10 cellular contexts compared by ENCODE assay signal in the genomic region with DNA sequence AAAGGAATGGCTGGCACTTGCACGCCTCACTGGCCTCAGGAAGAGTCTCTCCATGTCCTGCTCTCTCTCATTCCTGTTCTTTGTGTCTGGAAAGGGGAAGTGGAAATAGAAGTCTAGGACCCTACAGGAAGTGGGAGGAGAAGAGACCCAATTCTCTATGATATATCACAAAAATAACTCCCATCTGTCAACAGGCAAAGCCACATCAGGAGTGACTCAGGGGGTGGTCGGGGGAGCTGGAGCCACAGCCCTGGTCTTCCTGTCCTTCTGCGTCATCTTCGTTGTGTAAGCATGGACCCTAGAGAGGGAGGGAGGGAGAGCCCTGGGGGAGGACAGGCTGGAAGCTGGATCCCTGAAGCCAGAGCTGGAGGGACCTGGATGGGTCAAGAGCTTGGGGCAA. TPM values are rescaled to one million over a fixed set of nuclear protein-coding genes. Genes with fewer than 3 reads are reported as not detected.
DNase-seq lines count a peak whose midpoint lies in the region; ATAC-seq and TF ChIP-seq lines count a peak whose summit lies in the region.
"Had no signal": no experiment of that assay in that cellular context is flagged by ENCODE, and none has a peak within 500 bp of the region (broad histone marks: within the 10 kb centered on the region; RNA-seq: fewer than 3 reads in every experiment).

No MANE protein-coding gene starts in this region.

- H3K79me1 ChIP-seq in mesendoderm (ENCODE audit: low read length) = no peaks in the 10 kb centered on the region

- 41 to 66% (median 44%) methylated on average over 4 of the region's 4 CpGs for WGBS in heart left ventricle, 4 donors
- WGBS in mesendoderm (ENCODE audit: extremely low coverage, insufficient coverage, low lambda C conversion rate) = no CpG with 5 or more reads among the region's 4 CpGs

- no peak overlapping the region for H2BK120ac ChIP-seq in mesendoderm (ENCODE audit: low read depth, low read length)

- no peak overlapping the region for H3K56ac ChIP-seq in mesendoderm (ENCODE audit: low read length)

- no peak overlapping the region for H2BK5ac ChIP-seq in mesendoderm (ENCODE audit: low read length)

- H3K27me3 ChIP-seq in heart left ventricle (peaks cover 0 to 26% (median 0%) of the 10 kb centered on the region in 9 donors), skeletal muscle tissue (ENCODE audit: control insufficient read depth in 3 of 3, insufficient read depth in 3 of 3, low read length in 3 of 3) (peaks cover 0 to 23% (median under 1%) of the 10 kb centered on the region in 3 donors), mesendoderm (ENCODE audit: insufficient read depth, low read length, poor library complexity) (no peaks in the 10 kb centered on the region)

- H3K18ac ChIP-seq in mesendoderm (ENCODE audit: low read length) = no peak overlapping the region

- no peaks in the 10 kb centered on the region for H3K79me2 ChIP-seq in mesendoderm (ENCODE audit: control insufficient read depth, insufficient read depth, low read length)

- ATAC-seq in heart left ventricle = peak; percentile 33 to 64 (median 46)
- no peak for ATAC-seq in GM21423 (IDR thresholded peaks at IDR 0.05; ENCODE audit: unreplicated experiment)
- ATAC-seq: activated CD4-positive, alpha-beta T cell treated with anti-CD3 and anti-CD28 coated beads for 36 hours had no signal

- H4K8ac ChIP-seq in mesendoderm (ENCODE audit: low read depth, low read length) = no peak overlapping the region

- no peak overlapping the region for H4K5ac ChIP-seq in mesendoderm (ENCODE audit: low read length)

- H3K36me3 ChIP-seq in heart left ventricle (peaks cover 0 to 6% (median 0%) of the 10 kb centered on the region in 9 donors), skeletal muscle tissue (ENCODE audit: control insufficient read depth in 3 of 3, insufficient read depth in 3 of 3, low read length in 3 of 3) (no peaks in the 10 kb centered on the region), mesendoderm (ENCODE audit: control insufficient read depth, insufficient read depth, low read length) (no peaks in the 10 kb centered on the region)

- H3K4ac ChIP-seq in mesendoderm (ENCODE audit: low read depth, low read length) = no peak overlapping the region

- DNase-seq in HT1080 (ENCODE audit: low read depth) (peak; percentile 94), SKM-1 (lab: John Stamatoyannopoulos, UW; ENCODE audit: unreplicated experiment) (peak; percentile 32), heart left ventricle (peak in 4 of 5 donors; percentile 41 to 72 (median 62)), mesendoderm (no peak)
- DNase-seq in stimulated activated CD4-positive, alpha-beta T cell treated with anti-CD3 and anti-CD28 coated beads, Interleukin-15, amount 100 ng/mL, for 24 hours = no peak
- no peak for DNase-seq in effector CD8-positive, alpha-beta T cell (lab: John Stamatoyannopoulos, UW)
- DNase-seq: activated CD4-positive, alpha-beta T cell treated with anti-CD3 and anti-CD28 coated beads for 36 hours; NCI-H526 treated with DMSO at 0.1 percent for 48 hours had no signal

- no peak overlapping the region for H3K9ac ChIP-seq in skeletal muscle tissue (ENCODE audit: low read depth in 1 of 3, low read length in 3 of 3)
- H3K9ac ChIP-seq in mesendoderm (ENCODE audit: low read length) = no peak overlapping the region

- no peak overlapping the region for H3K23ac ChIP-seq in mesendoderm (ENCODE audit: low read length)

- no peak overlapping the region for H2BK15ac ChIP-seq in mesendoderm (replicated peaks; ENCODE audit: low read depth)

- H3K4me1 ChIP-seq in heart left ventricle = peaks cover 0 to 91% (median 4%) of the 10 kb centered on the region in 12 donors
- H3K4me1 ChIP-seq in skeletal muscle tissue (ENCODE audit: control insufficient read depth in 3 of 3, insufficient read depth in 3 of 3, low read length in 3 of 3) = peaks cover 3 to 11% (median 3%) of the 10 kb centered on the region in 3 donors
- no peaks in the 10 kb centered on the region for H3K4me1 ChIP-seq in mesendoderm (ENCODE audit: control insufficient read depth, low read depth, low read length)

- no peak for TF ChIP-seq CTCF in heart left ventricle (IDR thresholded peaks at IDR 0.05)

- H3K9me3 ChIP-seq in heart left ventricle = no peaks in the 10 kb centered on the region
- H3K9me3 ChIP-seq in skeletal muscle tissue (ENCODE audit: control insufficient read depth in 3 of 3, low read length in 3 of 3) = no peaks in the 10 kb centered on the region

- no peak for TF ChIP-seq POLR2A in heart left ventricle (IDR thresholded peaks at IDR 0.05)

- no peak overlapping the region for H3K4me2 ChIP-seq in mesendoderm (ENCODE audit: low read length)

- no peak overlapping the region for H2AK5ac ChIP-seq in mesendoderm (ENCODE audit: low read length)

- H3K27ac ChIP-seq in heart left ventricle = peak overlapping the region in 9 of 12 donors; percentile 6 to 95 (median 34)
- peak overlapping the region; percentile 28 for H3K27ac ChIP-seq in skeletal muscle tissue (ENCODE audit: low read depth, low read length)
- H3K27ac ChIP-seq in mesendoderm (ENCODE audit: low read depth, low read length) = no peak overlapping the region

- intact Hi-C loops in heart left ventricle (cut with DNase I) = no loop called here

- H3K4me3 ChIP-seq in heart left ventricle = peak overlapping the region in 1 of 12 donors; percentile 60
- H3K4me3 ChIP-seq in skeletal muscle tissue (ENCODE audit: low read length in 3 of 3) = no peak overlapping the region
- H3K4me3 ChIP-seq in mesendoderm (ENCODE audit: low read length) = no peak overlapping the region

RNA-seq across cellular contexts. Expression of gene SIGLEC9, which starts 3.0 kb away (rescaled TPM):
- 0.67 and 1.4 TPM in 2 replicates for total RNA-seq in HT1080 (2014; rRNA removed; shearing (Covaris generic))
- polyA plus RNA-seq in HT1080 (2015; cell fraction: cytosol; rRNA removed) = 0.31 and 0.66 TPM in 2 replicates
- 0.80 and 1.3 TPM in 2 replicates for polyA plus RNA-seq in HT1080 (2015; cell fraction: nucleus; rRNA removed)
- total RNA-seq in heart left ventricle (10 to 100 TPM in 1 of 9 donors, 1 to 10 TPM in 6, under 1 TPM in 2; 0.35 to 18.5 (median 1.7) TPM), skeletal muscle tissue (under 0.01 TPM)
- 1 to 10 TPM in 1 of 2 donors, under 1 TPM in 1; 0.27 to 2.0 TPM for polyA plus RNA-seq in heart left ventricle
- not detected for polyA plus RNA-seq in mesendoderm (2013, experiment 1 of 2)
- polyA plus RNA-seq in mesendoderm (2013, experiment 2 of 2) = not detected

RNA-seq across cellular contexts. Expression of gene SIGLEC7, which starts 14.3 kb away (rescaled TPM):
- total RNA-seq in HT1080 (2014; rRNA removed; shearing (Covaris generic)) = not detected in 2 replicates
- polyA plus RNA-seq in HT1080 (2015; cell fraction: cytosol; rRNA removed) = 0.07 TPM in 1 of 2 replicates, not detected in the other
- not detected in 2 replicates for polyA plus RNA-seq in HT1080 (2015; cell fraction: nucleus; rRNA removed)
- total RNA-seq in heart left ventricle = 1 to 10 TPM in 3 of 9 donors, under 1 TPM in 4, not detected in 2; 0.51 to 6.1 (median 0.63) TPM
- polyA plus RNA-seq in heart left ventricle = 1 to 10 TPM; 1.0 to 1.2 TPM
- 0.52 TPM for total RNA-seq in skeletal muscle tissue
- polyA plus RNA-seq in mesendoderm (2013, experiment 1 of 2) = not detected
- not detected for polyA plus RNA-seq in mesendoderm (2013, experiment 2 of 2)
- total RNA-seq: activated CD4-positive, alpha-beta T cell treated with anti-CD3 and anti-CD28 coated beads for 36 hours had no signal

RNA-seq across cellular contexts. Expression of gene CTU1, which starts 19.5 kb away (rescaled TPM):
- 26.5 and 32.3 TPM in 2 replicates for total RNA-seq in HT1080 (2014; rRNA removed; shearing (Covaris generic))
- polyA plus RNA-seq in HT1080 (2015; cell fraction: cytosol; rRNA removed) = 18.5 and 24.2 TPM in 2 replicates
- 29.1 and 39.0 TPM in 2 replicates for polyA plus RNA-seq in HT1080 (2015; cell fraction: nucleus; rRNA removed)
- total RNA-seq in heart left ventricle = 10 to 100 TPM in 1 of 9 donors, 1 to 10 TPM in 8; 2.5 to 11.2 (median 4.2) TPM
- 1 to 10 TPM; 1.4 to 2.4 TPM for polyA plus RNA-seq in heart left ventricle
- total RNA-seq in skeletal muscle tissue = 4.2 TPM
- 3.1 TPM for polyA plus RNA-seq in mesendoderm (2013, experiment 1 of 2)
- polyA plus RNA-seq in mesendoderm (2013, experiment 2 of 2) = 3.3 TPM

RNA-seq across cellular contexts. Expression of gene KLK14, which starts 45.1 kb away (rescaled TPM):
- total RNA-seq in HT1080 (2014; rRNA removed; shearing (Covaris generic)) = not detected in 2 replicates
- polyA plus RNA-seq in HT1080 (2015; cell fraction: cytosol; rRNA removed) = not detected in 2 replicates
- polyA plus RNA-seq in HT1080 (2015; cell fraction: nucleus; rRNA removed) = 0.28 TPM in 1 of 2 replicates, not detected in the other
- total RNA-seq in heart left ventricle = under 1 TPM in 6 of 9 donors, not detected in 3; 0.23 to 0.64 (median 0.34) TPM
- under 1 TPM in 1 of 2 donors, not detected in 1; 0.17 TPM for polyA plus RNA-seq in heart left ventricle
- total RNA-seq in skeletal muscle tissue = not detected
- polyA plus RNA-seq in mesendoderm (2013, experiment 1 of 2) = 0.21 TPM
- 0.15 TPM for polyA plus RNA-seq in mesendoderm (2013, experiment 2 of 2)

Comparison
In these comparisons a context has a peak if more than half of its experiments do, and no peak if none do; other contexts are left out.
1. DNase-seq: peak in HT1080 (single experiment), SKM-1 (single experiment) and heart left ventricle (4 of 5); none in mesendoderm (single experiment), stimulated activated CD4-positive, alpha-beta T cell treated with anti-CD3 and anti-CD28 coated beads, Interleukin-15, amount 100 ng/mL, for 24 hours (single experiment) and effector CD8-positive, alpha-beta T cell (single experiment).